In the genomic region with DNA sequence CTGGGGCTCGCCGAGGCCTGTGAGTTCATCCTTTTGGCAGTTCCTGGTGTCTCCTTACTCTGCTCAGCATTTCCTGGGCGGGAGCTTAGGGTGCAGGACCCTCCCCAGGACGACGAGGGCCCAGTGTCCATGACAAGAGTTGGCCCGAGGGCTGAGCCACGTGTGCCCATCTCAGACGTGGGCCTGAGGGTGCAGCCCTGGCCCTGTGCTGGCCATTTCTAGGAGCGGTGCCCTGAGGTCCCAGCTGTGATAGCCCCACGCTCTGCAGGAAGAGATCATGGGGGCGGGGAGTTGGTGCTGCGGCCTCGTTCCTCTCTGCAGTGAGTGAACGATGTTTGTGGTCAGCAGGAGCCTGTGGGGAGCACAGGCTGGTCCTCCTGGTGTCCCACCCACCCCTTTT, we compare ENCODE assay signal across 27 cellular contexts.
"Had no signal": no experiment of that assay in that cellular context is flagged by ENCODE, and none has a peak within 500 bp of the region (broad histone marks: within the 10 kb centered on the region; RNA-seq: fewer than 3 reads in every experiment).

No MANE protein-coding gene starts in this region.

- H3K27me3 Mint-ChIP-seq: activated CD4-positive, alpha-beta T cell treated with anti-CD3 and anti-CD28 coated beads, Interleukin-2, amount 10 ng/mL, durations not matched to agents 24 days and 14 days; activated naive CD8-positive, alpha-beta T cell; activated T-helper 17 cell treated with anti-CD3 and anti-CD28 coated beads, Interleukin-2, amount 50 U/mL, for 72 hours; brain; central memory CD8-positive, alpha-beta T cell; T-helper 17 cell had no signal

- H3K27ac Mint-ChIP-seq: activated CD4-positive, alpha-beta memory T cell treated with anti-CD3 and anti-CD28 coated beads for 36 hours; activated CD4-positive, alpha-beta T cell treated with anti-CD3 and anti-CD28 coated beads, Interleukin-2, amount 10 ng/mL, durations not matched to agents 24 days and 14 days; activated naive CD4-positive, alpha-beta T cell treated with anti-CD3 and anti-CD28 coated beads for 36 hours; activated naive CD8-positive, alpha-beta T cell; activated T-helper 17 cell treated with anti-CD3 and anti-CD28 coated beads, Interleukin-2, amount 50 U/mL, for 72 hours; T-helper 17 cell had no signal

- FAIRE-seq: astrocyte, RCC 7860 had no signal

- H3K4me1 Mint-ChIP-seq: WTC11 had no signal

- H3K9me3 Mint-ChIP-seq: activated CD4-positive, alpha-beta memory T cell treated with anti-CD3 and anti-CD28 coated beads for 36 hours; activated CD4-positive, alpha-beta T cell treated with anti-CD3 and anti-CD28 coated beads, Interleukin-2, amount 10 ng/mL, durations not matched to agents 24 days and 14 days; activated naive CD4-positive, alpha-beta T cell treated with anti-CD3 and anti-CD28 coated beads for 36 hours; activated T-helper 17 cell treated with anti-CD3 and anti-CD28 coated beads, Interleukin-2, amount 50 U/mL, for 72 hours; brain; central memory CD8-positive, alpha-beta T cell; WTC11 had no signal

- ATAC-seq: activated T-helper 17 cell treated with anti-CD3 and anti-CD28 coated beads, Interleukin-2, amount 50 U/mL, for 72 hours; PC-3; T-helper 17 cell; WTC11 had no signal

- DNase-seq: activated CD4-positive, alpha-beta memory T cell treated with anti-CD3 and anti-CD28 coated beads for 36 hours; activated CD4-positive, alpha-beta T cell treated with anti-CD3 and anti-CD28 coated beads, Interleukin-2, amount 10 ng/mL, durations not matched to agents 24 days and 14 days; activated CD4-positive, CD25-positive, alpha-beta regulatory T cell treated with anti-CD3 and anti-CD28 coated beads, Interleukin-2, amount 50 U/mL, for 72 hours; activated CD8-positive, alpha-beta memory T cell treated with anti-CD3 and anti-CD28 coated beads for 24 hours; activated gamma-delta T cell; activated naive CD4-positive, alpha-beta T cell treated with anti-CD3 and anti-CD28 coated beads for 36 hours; activated T-cell treated with anti-CD3 and anti-CD28 coated beads, Interleukin-2, amount 50 U/mL, for 48 hours; amygdala; NCI-H1092 treated with DMSO at 0.1 percent for 48 hours; NCI-H1417 treated with DMSO at 0.1 percent for 48 hours; NCI-H1694; NCI-H2029; NCI-H2107; NCI-H345; NCI-H510A treated with DMSO at 0.1 percent for 48 hours; NCI-H69; PC-3; SHP77 treated with DMSO at 0.1 percent for 48 hours; T-helper 17 cell; T-helper 9 cell had no signal

- H3K4me3 Mint-ChIP-seq: activated CD4-positive, alpha-beta memory T cell treated with anti-CD3 and anti-CD28 coated beads for 36 hours; activated CD4-positive, alpha-beta T cell treated with anti-CD3 and anti-CD28 coated beads, Interleukin-2, amount 10 ng/mL, durations not matched to agents 24 days and 14 days; activated naive CD4-positive, alpha-beta T cell treated with anti-CD3 and anti-CD28 coated beads for 36 hours; activated naive CD8-positive, alpha-beta T cell; activated T-helper 17 cell treated with anti-CD3 and anti-CD28 coated beads, Interleukin-2, amount 50 U/mL, for 72 hours; brain; central memory CD8-positive, alpha-beta T cell; WTC11 had no signal
